ENCODE assay signal across 8 cellular contexts in the genomic region with DNA sequence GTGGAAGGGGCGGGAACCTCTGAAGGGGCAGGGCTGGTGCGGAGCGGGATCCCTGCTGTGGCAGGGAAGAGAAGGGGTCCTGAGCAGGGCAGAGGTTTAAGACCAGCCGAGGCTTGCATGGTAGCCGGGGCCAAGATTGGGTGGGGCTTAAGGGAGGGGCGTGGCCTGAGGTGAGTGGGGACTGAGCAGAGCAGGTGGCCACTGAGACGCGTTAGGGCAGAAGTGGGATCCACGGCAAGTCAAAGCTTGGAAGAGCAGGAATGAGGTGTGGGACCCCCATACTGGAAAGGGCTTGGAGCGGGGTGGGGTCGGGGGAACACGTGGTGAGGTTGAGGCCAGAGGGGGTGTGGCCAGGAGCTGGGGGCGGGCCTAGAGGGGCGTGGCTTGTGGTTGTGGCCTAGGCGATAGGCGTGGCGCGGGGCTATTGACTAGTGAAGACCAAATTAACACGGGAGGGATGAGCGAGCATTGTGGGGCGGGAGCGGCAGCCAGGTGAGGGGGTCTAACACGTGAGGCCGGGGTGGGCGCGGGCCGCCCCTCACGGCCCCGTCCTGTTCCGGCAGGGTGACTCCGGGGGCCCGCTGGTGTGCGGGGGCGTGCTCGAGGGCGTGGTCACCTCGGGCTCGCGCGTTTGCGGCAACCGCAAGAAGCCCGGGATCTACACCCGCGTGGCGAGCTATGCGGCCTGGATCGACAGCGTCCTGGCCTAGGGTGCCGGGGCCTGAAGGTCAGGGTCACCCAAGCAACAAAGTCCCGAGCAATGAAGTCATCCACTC. TPM values are rescaled to one million over a fixed set of nuclear protein-coding genes. Genes with fewer than 3 reads are reported as not detected.
DNase-seq lines count a peak whose midpoint lies in the region; ATAC-seq and TF ChIP-seq lines count a peak whose summit lies in the region.

No MANE protein-coding gene starts in this region.

- DNase-seq in NCI-H345 (lab: John Stamatoyannopoulos, UW) (peak; percentile 17), NCI-H345 treated with DMSO at 0.1 percent for 48 hours (lab: John Stamatoyannopoulos, UW; ENCODE audit: unreplicated experiment) (no peak), chondrocyte (ENCODE audit: low spot score) (peak; percentile 91), mesothelial cell of epicardium (ENCODE audit: low spot score in 2 of 2, unreplicated experiment in 2 of 2) (peak in 1 of 2 experiments; percentile 74), NCI-H2107 (lab: John Stamatoyannopoulos, UW) (no peak)
- DNase-seq in activated CD4-positive, alpha-beta T cell treated with anti-CD3 and anti-CD28 coated beads for 4 hours: peak; percentile 72 to 74
- peak; percentile 80 to 82 for DNase-seq in stimulated activated naive CD8-positive, alpha-beta T cell treated with anti-CD3 and anti-CD28 coated beads, Interleukin-15, amount 100 ng/mL, for 72 hours

- peaks cover 6% of the 10 kb centered on the region for H3K36me3 Mint-ChIP-seq in chondrocyte (ENCODE audit: low read depth)
- peaks cover 10% of the 10 kb centered on the region for H3K36me3 Mint-ChIP-seq in mesothelial cell of epicardium

- TF ChIP-seq CTCF in chondrocyte (IDR thresholded peaks at IDR 0.05) (no peak), mesothelial cell of epicardium (IDR thresholded peaks at IDR 0.05; ENCODE audit: unreplicated experiment) (no peak)

- no peak overlapping the region for H3K27ac Mint-ChIP-seq in chondrocyte (ENCODE audit: unreplicated experiment)
- no peak overlapping the region for H3K27ac Mint-ChIP-seq in mesothelial cell of epicardium
- H3K27ac Mint-ChIP-seq in stimulated activated naive CD8-positive, alpha-beta T cell treated with anti-CD3 and anti-CD28 coated beads, Interleukin-15, amount 100 ng/mL, for 72 hours: no peak overlapping the region

- H3K4me3 Mint-ChIP-seq in chondrocyte (ENCODE audit: unreplicated experiment) (no peak overlapping the region), mesothelial cell of epicardium (peak overlapping the region; percentile 8)
- H3K4me3 Mint-ChIP-seq in stimulated activated naive CD8-positive, alpha-beta T cell treated with anti-CD3 and anti-CD28 coated beads, Interleukin-15, amount 100 ng/mL, for 72 hours: peak overlapping the region; percentile 57 to 78

- H3K9me3 Mint-ChIP-seq in chondrocyte (ENCODE audit: low read depth): no peaks in the 10 kb centered on the region
- H3K9me3 Mint-ChIP-seq in mesothelial cell of epicardium: no peaks in the 10 kb centered on the region
- no peaks in the 10 kb centered on the region for H3K9me3 Mint-ChIP-seq in stimulated activated naive CD8-positive, alpha-beta T cell treated with anti-CD3 and anti-CD28 coated beads, Interleukin-15, amount 100 ng/mL, for 72 hours

- H3K4me1 Mint-ChIP-seq in chondrocyte (ENCODE audit: low read depth) (peaks cover 19% of the 10 kb centered on the region), mesothelial cell of epicardium (no peaks in the 10 kb centered on the region)
- peaks cover 30% of the 10 kb centered on the region for H3K4me1 Mint-ChIP-seq in stimulated activated naive CD8-positive, alpha-beta T cell treated with anti-CD3 and anti-CD28 coated beads, Interleukin-15, amount 100 ng/mL, for 72 hours

- peak; percentile 68 for ATAC-seq in stimulated activated naive CD8-positive, alpha-beta T cell treated with anti-CD3 and anti-CD28 coated beads, Interleukin-15, amount 100 ng/mL, for 72 hours
- ATAC-seq in HG03457 (IDR thresholded peaks at IDR 0.05; ENCODE audit: unreplicated experiment): no peak

- H3K27me3 Mint-ChIP-seq in chondrocyte (ENCODE audit: low read depth) (no peaks in the 10 kb centered on the region), mesothelial cell of epicardium (ENCODE audit: low read depth) (peaks cover 30% of the 10 kb centered on the region)
- H3K27me3 Mint-ChIP-seq in stimulated activated naive CD8-positive, alpha-beta T cell treated with anti-CD3 and anti-CD28 coated beads, Interleukin-15, amount 100 ng/mL, for 72 hours: peaks cover 42% of the 10 kb centered on the region

RNA-seq across cellular contexts. Expression of gene CFD, which starts 3.3 kb away (rescaled TPM):
- total RNA-seq in chondrocyte (1.1 to 17.9 TPM (median 1.8 TPM) in 3 replicates), mesothelial cell of epicardium (3.2 to 3.5 TPM (median 3.4 TPM) in 3 replicates)

RNA-seq across cellular contexts. Expression of gene ELANE, which starts 10.6 kb away (rescaled TPM):
- not detected in 3 replicates for total RNA-seq in chondrocyte
- not detected in 3 replicates for total RNA-seq in mesothelial cell of epicardium

RNA-seq across cellular contexts. Expression of gene PRTN3, which starts 21.9 kb away (rescaled TPM):
- not detected in 3 replicates for total RNA-seq in chondrocyte
- total RNA-seq in mesothelial cell of epicardium: 0.23 TPM in 1 of 3 replicates, not detected in the others

RNA-seq across cellular contexts. Expression of gene MED16, which starts 30.3 kb away (rescaled TPM):
- 47.0 to 53.9 TPM (median 53.1 TPM) in 3 replicates for total RNA-seq in chondrocyte
- 79.8 to 87.8 TPM (median 80.0 TPM) in 3 replicates for total RNA-seq in mesothelial cell of epicardium

RNA-seq across cellular contexts. Expression of gene RNU6-9, which starts 30.6 kb away (rescaled TPM):
- not detected in 3 replicates for total RNA-seq in chondrocyte
- not detected in 3 replicates for total RNA-seq in mesothelial cell of epicardium

Comparison
In these comparisons a context has a peak if more than half of its experiments do, and no peak if none do; other contexts are left out.
1. DNase-seq: peak in NCI-H345 (single experiment), activated CD4-positive, alpha-beta T cell treated with anti-CD3 and anti-CD28 coated beads for 4 hours (2 of 2), chondrocyte (single experiment) and stimulated activated naive CD8-positive, alpha-beta T cell treated with anti-CD3 and anti-CD28 coated beads, Interleukin-15, amount 100 ng/mL, for 72 hours (2 of 2); none in NCI-H345 treated with DMSO at 0.1 percent for 48 hours (single experiment) and NCI-H2107 (single experiment).